In the genomic region with DNA sequence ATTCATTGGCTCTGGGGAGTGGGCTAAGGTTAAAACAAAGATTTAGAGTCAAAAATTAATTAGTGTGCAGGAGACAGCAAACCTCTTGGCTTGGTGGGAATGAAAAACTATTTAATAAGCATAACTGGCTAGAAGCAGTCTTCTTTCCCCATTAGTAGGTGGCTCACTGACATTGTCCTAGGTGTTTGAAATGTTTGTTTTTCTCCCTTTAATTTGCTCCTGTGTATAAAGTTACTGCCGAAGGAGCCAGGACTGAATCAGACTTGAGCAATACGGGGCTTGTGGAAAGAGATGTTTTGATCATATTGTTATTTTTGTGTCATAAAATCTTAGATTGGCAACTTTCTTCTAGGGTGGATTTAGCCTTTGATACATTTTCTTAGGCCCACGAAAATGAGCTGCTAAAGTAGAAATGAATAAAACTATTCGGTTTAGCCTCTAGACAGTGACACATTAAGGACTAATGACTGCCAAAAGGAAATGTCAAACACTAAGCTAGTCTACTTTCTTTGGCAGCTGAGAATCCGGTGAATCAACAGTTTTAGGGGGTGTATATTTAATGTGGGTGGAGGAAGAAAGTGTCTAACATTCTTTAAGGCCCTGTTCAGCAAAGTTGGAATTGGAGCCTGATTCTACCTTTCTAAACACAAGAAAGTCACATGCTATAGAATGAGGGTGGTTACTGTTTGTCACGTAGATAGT, we compare ENCODE assay signal across 13 cellular contexts. TPM values are rescaled to one million over a fixed set of nuclear protein-coding genes. Genes with fewer than 3 reads are reported as not detected.
DNase-seq lines count a peak whose midpoint lies in the region; ATAC-seq and TF ChIP-seq lines count a peak whose summit lies in the region.
"Had no signal": no experiment of that assay in that cellular context is flagged by ENCODE, and none has a peak within 500 bp of the region (broad histone marks: within the 10 kb centered on the region; RNA-seq: fewer than 3 reads in every experiment).

No MANE protein-coding gene starts in this region.

- H3K4me1 ChIP-seq in SJSA1 (replicated peaks) (peaks cover 18% of the 10 kb centered on the region), fibroblast of lung (ENCODE audit: control insufficient read depth, extremely low read depth, insufficient read depth, low read length) (peaks cover 10% of the 10 kb centered on the region)

- H3K4me2 ChIP-seq in fibroblast of lung (ENCODE audit: extremely low read depth, insufficient read depth, low read length) = peak overlapping the region; percentile 60

- peak overlapping the region; percentile 59 for H3K27ac Mint-ChIP-seq in progenitor cell of endocrine pancreas
- H3K27ac Mint-ChIP-seq: stimulated activated naive B cell treated with anti-CD40 and anti-IgM and Interleukin-4, amounts not matched to agents 10 μg/mL and 1 μg/mL and 100 μg/mL, for 72 hours had no signal

- peaks cover 35% of the 10 kb centered on the region for H3K4me1 Mint-ChIP-seq in progenitor cell of endocrine pancreas (ENCODE audit: low read depth)

- H3K27me3 ChIP-seq in SJSA1 (replicated peaks) (no peaks in the 10 kb centered on the region), fibroblast of lung (ENCODE audit: control insufficient read depth, insufficient read depth, low read length) (no peaks in the 10 kb centered on the region)

- H3K36me3 ChIP-seq in SJSA1 (peaks cover 12% of the 10 kb centered on the region), fibroblast of lung (ENCODE audit: control insufficient read depth, insufficient read depth, low read length) (no peaks in the 10 kb centered on the region)

- no peak for ATAC-seq in HG02884 (IDR thresholded peaks at IDR 0.05; ENCODE audit: unreplicated experiment)
- ATAC-seq: stimulated activated naive B cell treated with anti-CD40 and anti-IgM and Interleukin-4, amounts not matched to agents 10 μg/mL and 1 μg/mL and 100 μg/mL, for 72 hours had no signal

- no peak overlapping the region for H2AFZ ChIP-seq in fibroblast of lung (ENCODE audit: low read length)

- H3K36me3 Mint-ChIP-seq in progenitor cell of endocrine pancreas (ENCODE audit: insufficient read depth) = peaks cover 5% of the 10 kb centered on the region

- no peaks in the 10 kb centered on the region for H3K9me3 ChIP-seq in SJSA1 (replicated peaks)
- H3K9me3 ChIP-seq in fibroblast of lung (ENCODE audit: control insufficient read depth, insufficient read depth, low read depth, low read length) = no peaks in the 10 kb centered on the region

- TF ChIP-seq CTCF in AG10803 (conservative IDR thresholded peaks at IDR 0.05; ENCODE audit: low read length) = no peak
- no peak for TF ChIP-seq CTCF in fibroblast of lung (conservative IDR thresholded peaks at IDR 0.05 in 1 of 2, IDR thresholded peaks at IDR 0.05 in 1 of 2; ENCODE audit: low read depth in 1 of 2, low read length in 2 of 2)
- TF ChIP-seq CTCF in progenitor cell of endocrine pancreas (IDR thresholded peaks at IDR 0.05; ENCODE audit: unreplicated experiment) = no peak

- H3K27me3 Mint-ChIP-seq in progenitor cell of endocrine pancreas = no peaks in the 10 kb centered on the region
- H3K27me3 Mint-ChIP-seq: stimulated activated naive B cell treated with anti-CD40 and anti-IgM and Interleukin-4, amounts not matched to agents 10 μg/mL and 1 μg/mL and 100 μg/mL, for 72 hours had no signal

- H3K79me2 ChIP-seq in fibroblast of lung (ENCODE audit: control insufficient read depth, insufficient read depth, low read length) = peaks cover 46% of the 10 kb centered on the region

- no peak overlapping the region for H3K4me3 Mint-ChIP-seq in progenitor cell of endocrine pancreas (ENCODE audit: low read depth)
- H3K4me3 Mint-ChIP-seq: stimulated activated naive B cell treated with anti-CD40 and anti-IgM and Interleukin-4, amounts not matched to agents 10 μg/mL and 1 μg/mL and 100 μg/mL, for 72 hours had no signal

- no peak overlapping the region for H3K9ac ChIP-seq in fibroblast of lung (ENCODE audit: insufficient read depth, low read length)

- no peak overlapping the region for H3K4me3 ChIP-seq in AG10803 (ENCODE audit: low read length)
- H3K4me3 ChIP-seq in SJSA1 = no peak overlapping the region
- peak overlapping the region in 1 of 4 experiments; percentile 11 for H3K4me3 ChIP-seq in fibroblast of lung (replicated peaks in 1 of 4; ENCODE audit: control extremely low read depth in 1 of 4, insufficient read depth in 1 of 4, low read depth in 3 of 4, low read length in 4 of 4)

- no peaks in the 10 kb centered on the region for H3K9me3 Mint-ChIP-seq in progenitor cell of endocrine pancreas (ENCODE audit: low read depth)
- H3K9me3 Mint-ChIP-seq: stimulated activated naive B cell treated with anti-CD40 and anti-IgM and Interleukin-4, amounts not matched to agents 10 μg/mL and 1 μg/mL and 100 μg/mL, for 72 hours had no signal

- H3K27ac ChIP-seq in SJSA1 = peak overlapping the region; percentile 7
- H3K27ac ChIP-seq in fibroblast of lung (ENCODE audit: insufficient read depth, low read length) = peak overlapping the region; percentile 26

- no peaks in the 10 kb centered on the region for H4K20me1 ChIP-seq in fibroblast of lung (ENCODE audit: control insufficient read depth, extremely low read depth, insufficient read depth, low read length)

- DNase-seq in AG10803 (ENCODE audit: low read depth) (peak; percentile 76), SJSA1 (ENCODE audit: low read depth in 1 of 2, low spot score in 2 of 2) (peak in 1 of 2 experiments; percentile 54), fibroblast of lung (ENCODE audit: low read depth in 2 of 2) (peak; percentile 62 to 95), progenitor cell of endocrine pancreas (ENCODE audit: low spot score, unreplicated experiment) (no peak), GDM1 (lab: John Stamatoyannopoulos, UW) (no peak), NCI-H524 (lab: John Stamatoyannopoulos, UW) (no peak), NCI-H2227 treated with DMSO at 0.1 percent for 48 hours (lab: John Stamatoyannopoulos, UW) (no peak)
- DNase-seq: activated effector memory CD4-positive, alpha-beta T cell treated with anti-CD3 and anti-CD28 coated beads, Interleukin-2, amount 50 U/mL, for 16 hours; COR-L47; NCI-H2029; posterior cingulate gyrus; stimulated activated naive B cell treated with anti-CD40 and anti-IgM and Interleukin-4, amounts not matched to agents 10 μg/mL and 1 μg/mL and 100 μg/mL, for 72 hours had no signal

RNA-seq across cellular contexts. Expression of a gene that starts 30.2 kb away (rescaled TPM):
- total RNA-seq in SJSA1 (2014; rRNA removed; shearing (Covaris generic)) = 0.21 TPM in 1 of 2 replicates, not detected in the other
- total RNA-seq in fibroblast of lung = 1.0 and 1.3 TPM in 2 replicates
- 0.33 and 1.8 TPM in 2 replicates for polyA plus RNA-seq in fibroblast of lung
- 0.30 and 1.0 TPM in 2 replicates for polyA plus RNA-seq in fibroblast of lung (2012)
- polyA minus RNA-seq in fibroblast of lung (ENCODE audit: low replicate concordance) = 0.51 and 0.93 TPM in 2 replicates
- total RNA-seq in progenitor cell of endocrine pancreas = not detected in 2 replicates

Comparison
In these comparisons a context has a peak if more than half of its experiments do, and no peak if none do; other contexts are left out.
1. DNase-seq: peak in AG10803 (single experiment) and fibroblast of lung (2 of 2); none in progenitor cell of endocrine pancreas (single experiment), GDM1 (single experiment), NCI-H524 (0 of 2) and NCI-H2227 treated with DMSO at 0.1 percent for 48 hours (single experiment).